20 cellular contexts compared by ENCODE assay signal in the genomic region with DNA sequence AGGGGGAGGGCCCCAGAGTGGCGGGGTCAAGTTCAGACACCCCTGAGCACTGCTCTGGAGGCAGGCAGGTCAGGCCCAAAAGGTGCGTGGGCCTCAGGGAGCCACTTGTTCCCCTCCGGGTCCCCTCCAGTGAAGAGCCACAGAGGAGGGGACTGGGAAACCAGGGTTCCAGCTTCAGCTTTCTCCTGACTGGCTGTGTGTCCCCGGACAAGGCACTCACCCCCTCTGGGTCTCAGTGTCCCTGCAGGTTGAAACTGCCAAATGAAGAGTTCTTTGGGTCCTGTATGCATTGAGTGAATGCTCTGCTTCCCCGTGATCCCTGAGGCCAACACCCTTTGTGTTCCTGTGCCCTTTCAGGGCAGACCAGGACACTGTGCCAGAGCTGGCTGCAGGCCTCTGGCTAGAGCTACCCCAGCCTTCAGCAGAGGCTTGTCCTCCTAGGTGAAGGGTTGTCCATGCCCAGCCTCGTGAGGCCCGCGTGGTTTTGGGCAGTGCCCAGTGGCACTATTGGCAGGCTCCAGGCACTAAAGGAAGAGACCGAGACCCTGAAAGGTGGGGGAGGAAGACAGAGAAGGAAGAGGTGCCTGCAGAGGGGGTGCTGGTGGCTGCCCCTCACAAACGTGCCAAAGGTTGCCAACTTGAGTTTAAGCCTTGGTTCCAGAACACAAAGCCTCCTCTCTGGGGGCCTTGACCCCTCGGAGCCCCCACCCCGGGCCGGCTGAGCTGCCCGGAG. TPM values are rescaled to one million over a fixed set of nuclear protein-coding genes. Genes with fewer than 3 reads are reported as not detected.
"Had no signal": no experiment of that assay in that cellular context is flagged by ENCODE, and none has a peak within 500 bp of the region (broad histone marks: within the 10 kb centered on the region; RNA-seq: fewer than 3 reads in every experiment).

No MANE protein-coding gene starts in this region.

- DNase-seq: activated CD4-positive, alpha-beta T cell treated with anti-CD3 and anti-CD28 coated beads, Interleukin-2, amount 50 U/mL, for 4 hours; activated CD4-positive, CD25-positive, alpha-beta regulatory T cell; activated effector memory CD4-positive, alpha-beta T cell treated with Interleukin-2 at 50 U/mL for 16 hours; activated naive CD8-positive, alpha-beta T cell treated with anti-CD3 and anti-CD28 coated beads, Interleukin-2, amount 10 ng/mL, durations not matched to agents 7 days and 5 days; activated T-cell treated with anti-CD3 and anti-CD28 coated beads, Interleukin-2, amount 50 U/mL, for 1 hour; effector memory CD4-positive, alpha-beta T cell; right lobe of liver; SHP77 treated with DMSO at 0.1 percent for 48 hours; stimulated activated CD4-positive, alpha-beta T cell treated with anti-CD3 and anti-CD28 coated beads, Interleukin-2, amount 100 ng/mL, for 24 hours; stimulated activated naive CD4-positive, alpha-beta T cell; T-helper 17 cell; upper lobe of right lung had no signal

- ATAC-seq: T-helper 17 cell, upper lobe of right lung had no signal

- H3K27ac Mint-ChIP-seq: activated naive CD8-positive, alpha-beta T cell treated with anti-CD3 and anti-CD28 coated beads, Interleukin-2, amount 10 ng/mL, durations not matched to agents 7 days and 5 days; memory B cell; T-helper 17 cell had no signal

- H3K4me3 ChIP-seq: cardiac muscle cell, coronary artery, hepatocyte, prostate gland, right lobe of liver, suprapubic skin, upper lobe of right lung had no signal

- H3K27ac ChIP-seq: cardiac muscle cell, coronary artery, epithelial cell of prostate, hepatocyte, prostate gland, right lobe of liver, suprapubic skin, upper lobe of right lung had no signal

- H3K9me3 Mint-ChIP-seq: activated naive CD8-positive, alpha-beta T cell treated with anti-CD3 and anti-CD28 coated beads, Interleukin-2, amount 10 ng/mL, durations not matched to agents 7 days and 5 days; memory B cell had no signal

- H3K79me2 ChIP-seq: hepatocyte had no signal

- H3K36me3 ChIP-seq: cardiac muscle cell, prostate gland, right lobe of liver, suprapubic skin, upper lobe of right lung had no signal

- H3K9me3 ChIP-seq: prostate gland, right lobe of liver, suprapubic skin, upper lobe of right lung had no signal

- H3K27me3 ChIP-seq: cardiac muscle cell, hepatocyte, right lobe of liver, upper lobe of right lung had no signal

- H3K4me2 ChIP-seq: hepatocyte had no signal

- H3K4me3 Mint-ChIP-seq: activated naive CD8-positive, alpha-beta T cell treated with anti-CD3 and anti-CD28 coated beads, Interleukin-2, amount 10 ng/mL, durations not matched to agents 7 days and 5 days; memory B cell; T-helper 17 cell had no signal

- H3K4me1 ChIP-seq: prostate gland, upper lobe of right lung had no signal

- H3K36me3 Mint-ChIP-seq: activated naive CD8-positive, alpha-beta T cell treated with anti-CD3 and anti-CD28 coated beads, Interleukin-2, amount 10 ng/mL, durations not matched to agents 7 days and 5 days; memory B cell had no signal

- H2AFZ ChIP-seq: hepatocyte had no signal

RNA-seq across cellular contexts. Expression of gene WNT3, which starts 13.2 kb away (rescaled TPM):
- total RNA-seq: activated naive CD8-positive, alpha-beta T cell treated with anti-CD3 and anti-CD28 coated beads, Interleukin-2, amount 10 ng/mL, durations not matched to agents 7 days and 5 days; T-helper 17 cell had no signal

RNA-seq across cellular contexts. Expression of gene WNT9B, which starts 19.6 kb away (rescaled TPM):
- total RNA-seq: activated naive CD8-positive, alpha-beta T cell treated with anti-CD3 and anti-CD28 coated beads, Interleukin-2, amount 10 ng/mL, durations not matched to agents 7 days and 5 days; cardiac muscle cell; myocyte; T-helper 17 cell had no signal
